In genomic region chr18:46660955-46661749, GRCh38 we compare ENCODE assay signal across 1 cellular context.
TF ChIP-seq lines count a peak whose summit lies in the region.

No MANE protein-coding gene starts in this region.

TF ChIP-seq in H1, 55 proteins besides CTCF, POLR2A, EP300 and RAD21:
- TF ChIP-seq, protein P1, sequence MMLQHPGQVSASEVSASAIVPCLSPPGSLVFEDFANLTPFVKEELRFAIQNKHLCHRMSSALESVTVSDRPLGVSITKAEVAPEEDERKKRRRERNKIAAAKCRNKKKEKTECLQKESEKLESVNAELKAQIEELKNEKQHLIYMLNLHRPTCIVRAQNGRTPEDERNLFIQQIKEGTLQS (IDR thresholded peaks at IDR 0.05; ENCODE audit: insufficient read depth, low read depth, low read length): peak; percentile 54; the same call in 1 of the 2 replicates
- no peak for TF ChIP-seq RBBP5 (IDR thresholded peaks at IDR 0.05; ENCODE audit: borderline replicate concordance, low read depth, low read length)
- TF ChIP-seq CHD2 (IDR thresholded peaks at IDR 0.05; ENCODE audit: low read length): peak; percentile 64
- TF ChIP-seq PHF8 (conservative IDR thresholded peaks at IDR 0.05; ENCODE audit: low read depth, low read length): no peak
- no peak for TF ChIP-seq KDM5A (IDR thresholded peaks at IDR 0.05; ENCODE audit: low read length)
- TF ChIP-seq SIN3A (conservative IDR thresholded peaks at IDR 0.05 in 1 of 2, IDR thresholded peaks at IDR 0.05 in 1 of 2; ENCODE audit: low read depth in 1 of 2, low read length in 2 of 2): no peak
- TF ChIP-seq, protein P2, sequence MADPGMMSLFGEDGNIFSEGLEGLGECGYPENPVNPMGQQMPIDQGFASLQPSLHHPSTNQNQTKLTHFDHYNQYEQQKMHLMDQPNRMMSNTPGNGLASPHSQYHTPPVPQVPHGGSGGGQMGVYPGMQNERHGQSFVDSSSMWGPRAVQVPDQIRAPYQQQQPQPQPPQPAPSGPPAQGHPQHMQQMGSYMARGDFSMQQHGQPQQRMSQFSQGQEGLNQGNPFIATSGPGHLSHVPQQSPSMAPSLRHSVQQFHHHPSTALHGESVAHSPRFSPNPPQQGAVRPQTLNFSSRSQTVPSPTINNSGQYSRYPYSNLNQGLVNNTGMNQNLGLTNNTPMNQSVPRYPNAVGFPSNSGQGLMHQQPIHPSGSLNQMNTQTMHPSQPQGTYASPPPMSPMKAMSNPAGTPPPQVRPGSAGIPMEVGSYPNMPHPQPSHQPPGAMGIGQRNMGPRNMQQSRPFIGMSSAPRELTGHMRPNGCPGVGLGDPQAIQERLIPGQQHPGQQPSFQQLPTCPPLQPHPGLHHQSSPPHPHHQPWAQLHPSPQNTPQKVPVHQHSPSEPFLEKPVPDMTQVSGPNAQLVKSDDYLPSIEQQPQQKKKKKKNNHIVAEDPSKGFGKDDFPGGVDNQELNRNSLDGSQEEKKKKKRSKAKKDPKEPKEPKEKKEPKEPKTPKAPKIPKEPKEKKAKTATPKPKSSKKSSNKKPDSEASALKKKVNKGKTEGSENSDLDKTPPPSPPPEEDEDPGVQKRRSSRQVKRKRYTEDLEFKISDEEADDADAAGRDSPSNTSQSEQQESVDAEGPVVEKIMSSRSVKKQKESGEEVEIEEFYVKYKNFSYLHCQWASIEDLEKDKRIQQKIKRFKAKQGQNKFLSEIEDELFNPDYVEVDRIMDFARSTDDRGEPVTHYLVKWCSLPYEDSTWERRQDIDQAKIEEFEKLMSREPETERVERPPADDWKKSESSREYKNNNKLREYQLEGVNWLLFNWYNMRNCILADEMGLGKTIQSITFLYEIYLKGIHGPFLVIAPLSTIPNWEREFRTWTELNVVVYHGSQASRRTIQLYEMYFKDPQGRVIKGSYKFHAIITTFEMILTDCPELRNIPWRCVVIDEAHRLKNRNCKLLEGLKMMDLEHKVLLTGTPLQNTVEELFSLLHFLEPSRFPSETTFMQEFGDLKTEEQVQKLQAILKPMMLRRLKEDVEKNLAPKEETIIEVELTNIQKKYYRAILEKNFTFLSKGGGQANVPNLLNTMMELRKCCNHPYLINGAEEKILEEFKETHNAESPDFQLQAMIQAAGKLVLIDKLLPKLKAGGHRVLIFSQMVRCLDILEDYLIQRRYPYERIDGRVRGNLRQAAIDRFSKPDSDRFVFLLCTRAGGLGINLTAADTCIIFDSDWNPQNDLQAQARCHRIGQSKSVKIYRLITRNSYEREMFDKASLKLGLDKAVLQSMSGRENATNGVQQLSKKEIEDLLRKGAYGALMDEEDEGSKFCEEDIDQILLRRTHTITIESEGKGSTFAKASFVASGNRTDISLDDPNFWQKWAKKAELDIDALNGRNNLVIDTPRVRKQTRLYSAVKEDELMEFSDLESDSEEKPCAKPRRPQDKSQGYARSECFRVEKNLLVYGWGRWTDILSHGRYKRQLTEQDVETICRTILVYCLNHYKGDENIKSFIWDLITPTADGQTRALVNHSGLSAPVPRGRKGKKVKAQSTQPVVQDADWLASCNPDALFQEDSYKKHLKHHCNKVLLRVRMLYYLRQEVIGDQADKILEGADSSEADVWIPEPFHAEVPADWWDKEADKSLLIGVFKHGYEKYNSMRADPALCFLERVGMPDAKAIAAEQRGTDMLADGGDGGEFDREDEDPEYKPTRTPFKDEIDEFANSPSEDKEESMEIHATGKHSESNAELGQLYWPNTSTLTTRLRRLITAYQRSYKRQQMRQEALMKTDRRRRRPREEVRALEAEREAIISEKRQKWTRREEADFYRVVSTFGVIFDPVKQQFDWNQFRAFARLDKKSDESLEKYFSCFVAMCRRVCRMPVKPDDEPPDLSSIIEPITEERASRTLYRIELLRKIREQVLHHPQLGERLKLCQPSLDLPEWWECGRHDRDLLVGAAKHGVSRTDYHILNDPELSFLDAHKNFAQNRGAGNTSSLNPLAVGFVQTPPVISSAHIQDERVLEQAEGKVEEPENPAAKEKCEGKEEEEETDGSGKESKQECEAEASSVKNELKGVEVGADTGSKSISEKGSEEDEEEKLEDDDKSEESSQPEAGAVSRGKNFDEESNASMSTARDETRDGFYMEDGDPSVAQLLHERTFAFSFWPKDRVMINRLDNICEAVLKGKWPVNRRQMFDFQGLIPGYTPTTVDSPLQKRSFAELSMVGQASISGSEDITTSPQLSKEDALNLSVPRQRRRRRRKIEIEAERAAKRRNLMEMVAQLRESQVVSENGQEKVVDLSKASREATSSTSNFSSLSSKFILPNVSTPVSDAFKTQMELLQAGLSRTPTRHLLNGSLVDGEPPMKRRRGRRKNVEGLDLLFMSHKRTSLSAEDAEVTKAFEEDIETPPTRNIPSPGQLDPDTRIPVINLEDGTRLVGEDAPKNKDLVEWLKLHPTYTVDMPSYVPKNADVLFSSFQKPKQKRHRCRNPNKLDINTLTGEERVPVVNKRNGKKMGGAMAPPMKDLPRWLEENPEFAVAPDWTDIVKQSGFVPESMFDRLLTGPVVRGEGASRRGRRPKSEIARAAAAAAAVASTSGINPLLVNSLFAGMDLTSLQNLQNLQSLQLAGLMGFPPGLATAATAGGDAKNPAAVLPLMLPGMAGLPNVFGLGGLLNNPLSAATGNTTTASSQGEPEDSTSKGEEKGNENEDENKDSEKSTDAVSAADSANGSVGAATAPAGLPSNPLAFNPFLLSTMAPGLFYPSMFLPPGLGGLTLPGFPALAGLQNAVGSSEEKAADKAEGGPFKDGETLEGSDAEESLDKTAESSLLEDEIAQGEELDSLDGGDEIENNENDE (IDR thresholded peaks at IDR 0.05; ENCODE audit: insufficient replicate concordance, low read length): no peak
- peak; percentile 91 for TF ChIP-seq USF2 (IDR thresholded peaks at IDR 0.05; ENCODE audit: low read length)
- TF ChIP-seq BCL11A (IDR thresholded peaks at IDR 0.05; ENCODE audit: low read depth in 2 of 2, low read length in 2 of 2): no peak
- TF ChIP-seq SP1 (IDR thresholded peaks at IDR 0.05; ENCODE audit: low read depth, low read length): 0 out of 2 replicates have a peak, but pooled peaks have one; percentile 18
